ENCODE assay signal across 33 cellular contexts in the genomic region with DNA sequence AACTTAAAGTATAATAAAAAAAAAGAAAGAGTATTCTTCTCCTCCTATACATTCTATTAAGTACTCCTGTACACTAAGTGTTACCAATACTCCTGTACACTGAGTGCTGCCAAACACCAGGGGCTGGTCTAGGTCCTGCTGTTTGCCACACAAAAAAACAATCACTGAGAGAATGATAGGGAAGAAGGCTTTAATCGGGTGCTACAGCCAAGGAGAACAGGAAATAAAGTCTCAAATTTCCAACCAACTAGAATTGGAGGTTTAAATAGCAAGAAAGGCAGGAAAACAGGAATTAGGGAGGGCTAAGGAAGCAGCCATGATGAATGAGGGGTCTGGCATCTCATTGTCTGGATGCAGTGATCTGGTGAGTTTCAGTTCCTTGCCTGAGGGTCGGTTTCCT.
"Had no signal": no experiment of that assay in that cellular context is flagged by ENCODE, and none has a peak within 500 bp of the region (broad histone marks: within the 10 kb centered on the region; RNA-seq: fewer than 3 reads in every experiment).

No MANE protein-coding gene starts in this region.

- H3K9me3 ChIP-seq: colonic mucosa had no signal

- H3K4me1 ChIP-seq: breast epithelium, colonic mucosa had no signal

- DNase-seq: activated CD4-positive, alpha-beta memory T cell treated with anti-CD3 and anti-CD28 coated beads, Interleukin-2, amount 10 ng/mL, durations not matched to agents 7 days and 5 days; activated CD4-positive, alpha-beta T cell treated with anti-CD3 and anti-CD28 coated beads for 1 hour; activated CD4-positive, alpha-beta T cell treated with anti-CD3 and anti-CD28 coated beads for 4 hours; activated CD4-positive, alpha-beta T cell treated with anti-CD3 and anti-CD28 coated beads, Interleukin-2, amount 10 ng/mL, durations not matched to agents 7 days and 5 days; activated CD4-positive, alpha-beta T cell treated with anti-CD3 and anti-CD28 coated beads, Interleukin-2, amount 50 U/mL, for 4 hours; activated CD8-positive, alpha-beta memory T cell treated with anti-CD3 and anti-CD28 coated beads, Interleukin-2, amount 50 U/mL, for 48 hours; activated gamma-delta T cell; activated naive CD4-positive, alpha-beta T cell; activated naive CD4-positive, alpha-beta T cell treated with anti-CD3 and anti-CD28 coated beads, Interleukin-2, amount 10 ng/mL, durations not matched to agents 7 days and 5 days; activated naive CD8-positive, alpha-beta T cell treated with anti-CD3 and anti-CD28 coated beads, Interleukin-2, amount 10 ng/mL, durations not matched to agents 7 days and 5 days; activated T-cell treated with anti-CD3 and anti-CD28 coated beads for 4 hours; activated T-cell treated with anti-CD3 and anti-CD28 coated beads, Interleukin-2, amount 50 U/mL, for 24 hours; activated T-cell treated with anti-CD3 and anti-CD28 coated beads, Interleukin-2, amount 50 U/mL, for 72 hours; anterior cingulate cortex; central memory CD4-positive, alpha-beta T cell; cerebellar nuclear complex; colonic mucosa; dorsolateral prefrontal cortex; effector memory CD4-positive, alpha-beta T cell; endodermal cell; foreskin fibroblast; head of caudate nucleus; hippocampal formation; T-helper 17 cell; T1000 had no signal

- H3K27ac Mint-ChIP-seq: activated CD4-positive, alpha-beta memory T cell treated with anti-CD3 and anti-CD28 coated beads, Interleukin-2, amount 10 ng/mL, durations not matched to agents 7 days and 5 days; activated CD4-positive, alpha-beta T cell treated with anti-CD3 and anti-CD28 coated beads, Interleukin-2, amount 10 ng/mL, durations not matched to agents 7 days and 5 days; activated naive CD4-positive, alpha-beta T cell treated with anti-CD3 and anti-CD28 coated beads, Interleukin-2, amount 10 ng/mL, durations not matched to agents 7 days and 5 days; activated naive CD4-positive, alpha-beta T cell treated with anti-CD3 and anti-CD28 coated beads, Interleukin-2, amount 50 U/mL, for 72 hours; activated naive CD8-positive, alpha-beta T cell treated with anti-CD3 and anti-CD28 coated beads, Interleukin-2, amount 10 ng/mL, durations not matched to agents 7 days and 5 days; activated T-cell treated with anti-CD3 and anti-CD28 coated beads, Interleukin-2, amount 50 U/mL, for 24 hours; activated T-cell treated with anti-CD3 and anti-CD28 coated beads, Interleukin-2, amount 50 U/mL, for 72 hours; brain; dendritic cell treated with granulocyte-macrophage colony-stimulating factor and Interleukin-4, amounts not matched to agents 40 ng/mL and 50 ng/mL, for 4 days; endodermal cell; T-helper 17 cell; T-helper 2 cell treated with Interferon-gamma antibody and Interleukin-4, amounts not matched to agents 5 μg/mL and 100 μg/mL, for 36 hours; WTC11 had no signal

- ATAC-seq: activated naive CD4-positive, alpha-beta T cell treated with anti-CD3 and anti-CD28 coated beads, Interleukin-2, amount 50 U/mL, for 72 hours; activated T-cell treated with anti-CD3 and anti-CD28 coated beads, Interleukin-2, amount 50 U/mL, for 72 hours; esophagus mucosa; T-helper 17 cell; WTC11 had no signal

- H3K4me3 ChIP-seq: breast epithelium, cardiac muscle cell, colonic mucosa, dorsolateral prefrontal cortex had no signal

- H3K4me3 Mint-ChIP-seq: activated CD4-positive, alpha-beta memory T cell treated with anti-CD3 and anti-CD28 coated beads, Interleukin-2, amount 10 ng/mL, durations not matched to agents 7 days and 5 days; activated CD4-positive, alpha-beta T cell treated with anti-CD3 and anti-CD28 coated beads, Interleukin-2, amount 10 ng/mL, durations not matched to agents 7 days and 5 days; activated naive CD4-positive, alpha-beta T cell treated with anti-CD3 and anti-CD28 coated beads, Interleukin-2, amount 10 ng/mL, durations not matched to agents 7 days and 5 days; activated naive CD8-positive, alpha-beta T cell treated with anti-CD3 and anti-CD28 coated beads, Interleukin-2, amount 10 ng/mL, durations not matched to agents 7 days and 5 days; activated T-cell treated with anti-CD3 and anti-CD28 coated beads, Interleukin-2, amount 50 U/mL, for 24 hours; activated T-cell treated with anti-CD3 and anti-CD28 coated beads, Interleukin-2, amount 50 U/mL, for 72 hours; brain; dendritic cell treated with granulocyte-macrophage colony-stimulating factor and Interleukin-4, amounts not matched to agents 40 ng/mL and 50 ng/mL, for 4 days; endodermal cell; T-helper 17 cell; T-helper 2 cell treated with Interferon-gamma antibody and Interleukin-4, amounts not matched to agents 5 μg/mL and 100 μg/mL, for 36 hours; WTC11 had no signal

- H3K4me1 Mint-ChIP-seq: activated naive CD8-positive, alpha-beta T cell treated with anti-CD3 and anti-CD28 coated beads, Interleukin-2, amount 10 ng/mL, durations not matched to agents 7 days and 5 days had no signal

- H3K27ac ChIP-seq: breast epithelium, cardiac muscle cell, colonic mucosa, dorsolateral prefrontal cortex had no signal

- H3K36me3 ChIP-seq: breast epithelium, cardiac muscle cell, colonic mucosa had no signal

- H3K27me3 ChIP-seq: cardiac muscle cell, colonic mucosa had no signal

- H3K27me3 Mint-ChIP-seq: activated CD4-positive, alpha-beta memory T cell treated with anti-CD3 and anti-CD28 coated beads, Interleukin-2, amount 10 ng/mL, durations not matched to agents 7 days and 5 days; activated CD4-positive, alpha-beta T cell treated with anti-CD3 and anti-CD28 coated beads, Interleukin-2, amount 10 ng/mL, durations not matched to agents 7 days and 5 days; activated naive CD4-positive, alpha-beta T cell treated with anti-CD3 and anti-CD28 coated beads, Interleukin-2, amount 10 ng/mL, durations not matched to agents 7 days and 5 days; dendritic cell treated with granulocyte-macrophage colony-stimulating factor and Interleukin-4, amounts not matched to agents 40 ng/mL and 50 ng/mL, for 4 days; T-helper 17 cell had no signal

- H3K36me3 Mint-ChIP-seq: activated naive CD4-positive, alpha-beta T cell treated with anti-CD3 and anti-CD28 coated beads, Interleukin-2, amount 10 ng/mL, durations not matched to agents 7 days and 5 days; activated naive CD8-positive, alpha-beta T cell treated with anti-CD3 and anti-CD28 coated beads, Interleukin-2, amount 10 ng/mL, durations not matched to agents 7 days and 5 days; brain had no signal
